8 cellular contexts compared by ENCODE assay signal in genomic region chr10:3785251-3785848, GRCh38. TPM values are rescaled to one million over a fixed set of nuclear protein-coding genes. Genes with fewer than 3 reads are reported as not detected.
A peak's percentile ranks its signal among the peaks of the same experiment; 100 is the strongest.
DNase-seq lines count a peak whose midpoint lies in the region; ATAC-seq and TF ChIP-seq lines count a peak whose summit lies in the region.

No MANE protein-coding gene starts in this region.

- H3K36me3 ChIP-seq in mucosa of stomach (ENCODE audit: control insufficient read depth, insufficient read depth, low read length), result peaks cover 18% of the 10 kb centered on the region

- no peaks in the 10 kb centered on the region for H3K27me3 ChIP-seq in mucosa of stomach (ENCODE audit: control insufficient read depth, insufficient read depth, low read length)

- H3K9me3 ChIP-seq in mucosa of stomach (ENCODE audit: control insufficient read depth, low read length), result no peaks in the 10 kb centered on the region

- H3K9ac ChIP-seq in mucosa of stomach (ENCODE audit: low read length), result peak overlapping the region; percentile 99

- TF ChIP-seq CTCF in epithelial cell of proximal tubule (conservative IDR thresholded peaks at IDR 0.05; ENCODE audit: low read depth, low read length), result no peak

- H3K4me1 ChIP-seq in mucosa of stomach (ENCODE audit: control insufficient read depth, insufficient read depth, low read length), result peaks cover 21% of the 10 kb centered on the region

- peak; percentile 71 for ATAC-seq in GM21723 (IDR thresholded peaks at IDR 0.05; ENCODE audit: unreplicated experiment)

- H3K4me3 ChIP-seq in Jurkat, Clone E6-1 (ENCODE audit: low read length), result peak overlapping the region; percentile 82
- H3K4me3 ChIP-seq in epithelial cell of proximal tubule (ENCODE audit: low read depth, low read length) (peak overlapping the region; percentile 84), mucosa of stomach (ENCODE audit: low read length) (peak overlapping the region; percentile 68)

- peak; percentile 52 for DNase-seq in DMS79 (lab: John Stamatoyannopoulos, UW)
- peak; percentile 95 for DNase-seq in Jurkat, Clone E6-1 (ENCODE audit: low read depth, low spot score)
- peak; percentile 69 for DNase-seq in OCI-M2 (lab: John Stamatoyannopoulos, UW; ENCODE audit: unreplicated experiment)
- peak; percentile 100 for DNase-seq in activated T-cell treated with anti-CD3 and anti-CD28 coated beads, Interleukin-2, amount 50 U/mL, for 1 hour
- DNase-seq in epithelial cell of proximal tubule (ENCODE audit: low read depth), result no peak
- peak; percentile 99 for DNase-seq in stimulated activated CD8-positive, alpha-beta memory T cell treated with anti-CD3 and anti-CD28 coated beads, Interleukin-4, amount 100 ng/mL, for 48 hours

RNA-seq across cellular contexts. Expression of gene KLF6, which starts 0.3 kb away (rescaled TPM):
- 11.3 TPM for polyA plus RNA-seq in Jurkat, Clone E6-1 (2012; ENCODE audit: insufficient read depth, insufficient read length)
- 52.6 and 88.1 TPM in 2 replicates for total RNA-seq in epithelial cell of proximal tubule
